ENCODE assay signal across 8 cellular contexts in the genomic region with DNA sequence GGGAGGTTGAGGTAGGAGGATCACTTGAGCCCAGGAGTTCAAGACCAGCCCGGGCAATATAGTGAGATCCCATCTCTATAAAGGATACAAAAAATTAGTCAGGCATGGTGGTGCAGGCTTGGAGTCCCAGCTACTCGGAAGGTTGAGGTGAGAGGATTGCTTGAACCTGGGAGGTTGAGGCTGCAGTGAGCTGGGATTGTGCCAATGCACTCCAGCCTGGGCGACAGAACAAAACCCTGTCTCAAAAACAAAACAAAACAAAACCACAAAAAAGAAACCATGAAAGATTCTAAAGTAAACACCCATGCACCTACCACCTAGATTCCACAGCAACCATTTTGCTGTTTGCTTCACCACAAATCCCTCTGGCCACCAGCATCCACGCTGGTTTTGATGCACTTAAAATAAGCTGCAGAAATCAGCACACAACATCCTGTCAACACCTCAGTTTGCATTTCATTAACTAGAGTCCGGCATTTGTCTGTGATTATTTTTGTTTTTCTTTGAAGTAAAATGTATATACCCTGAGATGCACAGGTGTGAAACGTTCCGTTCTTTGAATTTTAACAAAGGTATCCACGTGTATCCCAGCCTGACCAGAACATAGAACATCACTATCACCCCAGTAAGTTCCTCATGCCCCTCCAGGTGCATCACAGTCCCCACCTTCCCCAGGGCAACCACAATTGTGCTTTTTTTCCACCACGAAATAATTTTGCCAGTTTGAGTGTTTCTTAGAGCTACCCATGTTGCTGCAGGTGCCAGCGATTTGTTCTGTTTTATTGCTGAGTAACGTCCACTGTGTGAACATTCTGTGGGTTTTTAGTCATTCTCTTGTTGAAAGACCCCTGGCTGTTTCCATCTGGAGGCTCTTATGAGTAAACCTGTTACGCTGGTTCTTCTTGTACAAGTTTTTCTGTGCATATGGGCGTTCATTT.
DNase-seq lines count a peak whose midpoint lies in the region; ATAC-seq and TF ChIP-seq lines count a peak whose summit lies in the region.

No MANE protein-coding gene starts in this region.

- no peak overlapping the region for H2AFZ ChIP-seq in Karpas-422 (ENCODE audit: low read length)

- H4K20me1 ChIP-seq in Karpas-422 (ENCODE audit: insufficient read depth, low read depth, low read length) = no peaks in the 10 kb centered on the region; the same call in 1 of the 2 replicates

- DNase-seq in CD14-positive monocyte (ENCODE audit: low spot score) = peak; percentile 10
- no peak for DNase-seq in Karpas-422
- DNase-seq in activated T-helper 2 cell treated with anti-CD3 and anti-CD28 coated beads, Interferon-gamma antibody, Interleukin-2, Interleukin-4, amounts not matched to agents 10 μg/mL and 5 μg/mL and 100 μg/mL, durations not matched to agents 14 hours and 24 hours and 36 hours (ENCODE audit: low spot score) = peak; percentile 46
- DNase-seq in lower lobe of right lung = peak; percentile 40
- no peak for DNase-seq in NCI-H524 treated with DMSO at 0.1 percent for 48 hours (lab: John Stamatoyannopoulos, UW)
- no peak for DNase-seq in middle frontal gyrus (ENCODE audit: extremely low spot score, low spot score)
- DNase-seq in NCI-H2081 (lab: John Stamatoyannopoulos, UW) = no peak

- H3K9me3 ChIP-seq in Karpas-422 (ENCODE audit: low read length) (no peaks in the 10 kb centered on the region), lower lobe of right lung (peaks cover 5% of the 10 kb centered on the region)

- H3K27ac ChIP-seq in Karpas-422 (ENCODE audit: low read length) = no peak overlapping the region
- peak overlapping the region; percentile 63 for H3K27ac ChIP-seq in lower lobe of right lung

- H3K36me3 ChIP-seq in Karpas-422 (ENCODE audit: insufficient read depth, low read length) (no peaks in the 10 kb centered on the region), lower lobe of right lung (no peaks in the 10 kb centered on the region)

- no peaks in the 10 kb centered on the region for H3K9me2 ChIP-seq in Karpas-422 (replicated peaks; ENCODE audit: insufficient read depth, low read length)

- H3K79me2 ChIP-seq in Karpas-422 (ENCODE audit: low read length) = no peaks in the 10 kb centered on the region

- peaks cover 12 to 20% of the 10 kb centered on the region in 2 donors for H3K36me3 Mint-ChIP-seq in CD14-positive monocyte
- H3K36me3 Mint-ChIP-seq in activated T-helper 2 cell treated with anti-CD3 and anti-CD28 coated beads, Interferon-gamma antibody, Interleukin-2, Interleukin-4, amounts not matched to agents 10 μg/mL and 5 μg/mL and 100 μg/mL, durations not matched to agents 14 hours and 24 hours and 36 hours (ENCODE audit: low read depth) = peaks cover 18% of the 10 kb centered on the region

- ATAC-seq in lower lobe of right lung (peak in 1 of 2 donors; percentile 29), HG03571 (IDR thresholded peaks at IDR 0.05; ENCODE audit: unreplicated experiment) (no peak)

- intact Hi-C loops in CD14-positive monocyte (cut with micrococcal nuclease) = loop anchor here (5.0 kb wide), 4 partner anchors 40 to 120 kb away; no protein-coding TSS in a partner anchor
- intact Hi-C loops in activated T-helper 2 cell treated with anti-CD3 and anti-CD28 coated beads, Interferon-gamma antibody, Interleukin-2, Interleukin-4, amounts not matched to agents 10 μg/mL and 5 μg/mL and 100 μg/mL, durations not matched to agents 14 hours and 24 hours and 36 hours (cut with micrococcal nuclease) = loop anchor here (1.0 to 5.0 kb wide), 5 partner anchors 57 to 1440 kb away; no protein-coding TSS in a partner anchor
- intact Hi-C loops in lower lobe of right lung (cut with DNase I) = no loop called here

- H3K27me3 ChIP-seq in Karpas-422 (ENCODE audit: low read length) (0 out of 2 replicates have a peak, but pooled peaks cover 3% of the 10 kb centered on the region), lower lobe of right lung (ENCODE audit: low read depth) (no peaks in the 10 kb centered on the region)

- peak overlapping the region; percentile 63 to 85 for H3K4me3 Mint-ChIP-seq in CD14-positive monocyte
- peak overlapping the region; percentile 70 for H3K4me3 Mint-ChIP-seq in activated T-helper 2 cell treated with anti-CD3 and anti-CD28 coated beads, Interferon-gamma antibody, Interleukin-2, Interleukin-4, amounts not matched to agents 10 μg/mL and 5 μg/mL and 100 μg/mL, durations not matched to agents 14 hours and 24 hours and 36 hours (ENCODE audit: low read depth)

- peaks cover 34% of the 10 kb centered on the region for H3K4me1 Mint-ChIP-seq in CD14-positive monocyte
- peaks cover 37% of the 10 kb centered on the region for H3K4me1 Mint-ChIP-seq in activated T-helper 2 cell treated with anti-CD3 and anti-CD28 coated beads, Interferon-gamma antibody, Interleukin-2, Interleukin-4, amounts not matched to agents 10 μg/mL and 5 μg/mL and 100 μg/mL, durations not matched to agents 14 hours and 24 hours and 36 hours (ENCODE audit: low read depth)

- peak overlapping the region in 6 of 7 donors; percentile 76 to 89 (median 82) for H3K27ac Mint-ChIP-seq in CD14-positive monocyte
- peak overlapping the region; percentile 86 for H3K27ac Mint-ChIP-seq in activated T-helper 2 cell treated with anti-CD3 and anti-CD28 coated beads, Interferon-gamma antibody, Interleukin-2, Interleukin-4, amounts not matched to agents 10 μg/mL and 5 μg/mL and 100 μg/mL, durations not matched to agents 14 hours and 24 hours and 36 hours

- H3K4me1 ChIP-seq in Karpas-422 (ENCODE audit: low read length) (peaks cover 20% of the 10 kb centered on the region), lower lobe of right lung (peaks cover 18% of the 10 kb centered on the region)

- peaks cover 1 to 11% (median 7%) of the 10 kb centered on the region in 7 donors for H3K9me3 Mint-ChIP-seq in CD14-positive monocyte
- peaks cover 18% of the 10 kb centered on the region for H3K9me3 Mint-ChIP-seq in activated T-helper 2 cell treated with anti-CD3 and anti-CD28 coated beads, Interferon-gamma antibody, Interleukin-2, Interleukin-4, amounts not matched to agents 10 μg/mL and 5 μg/mL and 100 μg/mL, durations not matched to agents 14 hours and 24 hours and 36 hours

- peak overlapping the region; percentile 65; the same call in 1 of the 2 replicates for H3K9ac ChIP-seq in Karpas-422 (ENCODE audit: low read length)

- peak overlapping the region; percentile 74 for H3K4me2 ChIP-seq in Karpas-422 (ENCODE audit: low read depth, low read length, poor library complexity, severe bottlenecking)

- peaks cover 0 to 2% (median 0%) of the 10 kb centered on the region in 3 donors for H3K27me3 Mint-ChIP-seq in CD14-positive monocyte (ENCODE audit: low read depth in 3 of 3)
- no peaks in the 10 kb centered on the region for H3K27me3 Mint-ChIP-seq in activated T-helper 2 cell treated with anti-CD3 and anti-CD28 coated beads, Interferon-gamma antibody, Interleukin-2, Interleukin-4, amounts not matched to agents 10 μg/mL and 5 μg/mL and 100 μg/mL, durations not matched to agents 14 hours and 24 hours and 36 hours (ENCODE audit: low read depth)

- TF ChIP-seq CTCF in CD14-positive monocyte (IDR thresholded peaks at IDR 0.05) (no peak), lower lobe of right lung (IDR thresholded peaks at IDR 0.05) (no peak)

- H3K4me3 ChIP-seq in Karpas-422 (ENCODE audit: low read length) (peak overlapping the region; percentile 62; the same call in 1 of the 2 replicates), lower lobe of right lung (peak overlapping the region; percentile 34)

Comparison
In these comparisons a context has a peak if more than half of its experiments do, and no peak if none do; other contexts are left out.
1. DNase-seq: peak in CD14-positive monocyte (single experiment), activated T-helper 2 cell treated with anti-CD3 and anti-CD28 coated beads, Interferon-gamma antibody, Interleukin-2, Interleukin-4, amounts not matched to agents 10 μg/mL and 5 μg/mL and 100 μg/mL, durations not matched to agents 14 hours and 24 hours and 36 hours (single experiment) and lower lobe of right lung (single experiment); none in Karpas-422 (single experiment), NCI-H524 treated with DMSO at 0.1 percent for 48 hours (single experiment), middle frontal gyrus (single experiment) and NCI-H2081 (0 of 2).